ENCODE assay signal across 19 cellular contexts in the genomic region with DNA sequence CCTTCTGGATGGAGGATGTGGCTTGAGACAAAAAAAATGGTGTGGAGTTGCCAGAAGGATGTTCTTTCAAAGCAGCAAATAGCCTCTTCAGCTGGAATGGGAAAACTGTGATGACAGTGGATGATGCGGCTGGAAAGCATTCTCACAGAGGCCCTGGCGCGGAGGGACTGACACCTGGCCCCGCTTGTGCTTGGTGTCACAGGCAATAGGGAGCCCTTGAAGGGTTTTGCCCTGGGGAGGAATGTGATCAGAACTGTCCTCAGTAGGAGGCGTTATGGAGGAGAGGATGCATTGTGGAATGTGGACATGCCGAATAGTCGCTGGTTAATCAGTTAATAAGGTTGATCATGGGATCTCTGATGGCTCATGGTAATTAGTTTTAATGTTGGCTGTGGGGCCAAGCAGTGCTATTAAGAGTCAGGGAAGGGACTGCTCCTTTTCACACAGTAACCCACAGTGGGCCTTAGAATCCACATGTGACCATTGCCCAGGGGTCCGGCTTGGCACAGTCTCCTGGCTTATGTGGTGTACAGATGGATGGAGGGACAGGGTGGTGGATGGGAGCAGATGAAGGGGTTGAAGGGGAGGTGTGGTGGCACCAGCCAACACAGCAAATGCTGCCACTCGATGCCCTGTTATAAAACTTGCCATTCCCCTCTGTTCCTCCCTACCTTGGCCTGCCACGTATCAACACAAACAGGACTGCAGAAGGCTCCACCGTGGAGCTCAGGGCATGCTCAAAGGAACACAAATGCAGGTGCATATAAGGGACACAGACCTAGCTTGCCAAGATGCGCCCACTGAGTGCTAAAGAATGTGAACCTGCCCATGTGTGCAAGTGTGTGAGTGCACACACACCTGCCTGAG.
DNase-seq lines count a peak whose midpoint lies in the region; ATAC-seq, FAIRE-seq and TF ChIP-seq lines count a peak whose summit lies in the region.
"Had no signal": no experiment of that assay in that cellular context is flagged by ENCODE, and none has a peak within 500 bp of the region (broad histone marks: within the 10 kb centered on the region; RNA-seq: fewer than 3 reads in every experiment).

No MANE protein-coding gene starts in this region.

- H3K4me1 ChIP-seq in RWPE2 (ENCODE audit: insufficient read depth, poor library complexity, severe bottlenecking) (no peaks in the 10 kb centered on the region), kidney (ENCODE audit: control insufficient read depth in 1 of 2, insufficient read depth in 1 of 2, low read depth in 1 of 2, low read length in 2 of 2) (no peaks in the 10 kb centered on the region), spleen (no peaks in the 10 kb centered on the region), hepatocyte (ENCODE audit: insufficient read depth) (no peaks in the 10 kb centered on the region)
- H3K4me1 ChIP-seq: HAP-1 had no signal

- peak; percentile 34 for DNase-seq in activated effector memory CD4-positive, alpha-beta T cell treated with anti-CD3 and anti-CD28 coated beads, Interleukin-2, amount 50 U/mL, for 16 hours
- DNase-seq in activated effector memory CD4-positive, alpha-beta T cell treated with Interleukin-2 at 50 U/mL for 16 hours: no peak
- DNase-seq in RWPE2 (ENCODE audit: low spot score) (peak; percentile 19), kidney (peak; percentile 34), spleen (peak; percentile 22), hepatocyte (ENCODE audit: low spot score) (no peak), germinal center (ENCODE audit: low spot score) (no peak)
- DNase-seq: C1 segment of cervical spinal cord, COR-L47, DMS153, EL, MG63, NCI-H1105, NCI-H1694 treated with DMSO at 0.1 percent for 48 hours, NCI-H774, PC-9 had no signal

- H4K20me1 ChIP-seq in hepatocyte (ENCODE audit: insufficient read depth, poor library complexity, severe bottlenecking): no peaks in the 10 kb centered on the region

- TF ChIP-seq POLR2A in spleen (IDR thresholded peaks at IDR 0.05): no peak

- H3K4me2 ChIP-seq in hepatocyte: no peak overlapping the region
- H3K4me2 ChIP-seq: PC-9 had no signal

- H3K27me3 ChIP-seq in RWPE2 (ENCODE audit: insufficient read depth, poor library complexity, severe bottlenecking) (peaks cover 4% of the 10 kb centered on the region), spleen (replicated peaks in 1 of 7) (peaks cover 0 to 53% (median 0%) of the 10 kb centered on the region in 7 donors), hepatocyte (peaks cover 3% of the 10 kb centered on the region)

- H3K9me2 ChIP-seq in hepatocyte (replicated peaks; ENCODE audit: insufficient read depth): no peaks in the 10 kb centered on the region

- H3K36me3 ChIP-seq in RWPE2 (ENCODE audit: low read depth): no peaks in the 10 kb centered on the region
- H3K36me3 ChIP-seq in kidney (ENCODE audit: control insufficient read depth in 1 of 2, insufficient read depth in 2 of 2, low read length in 2 of 2): no peaks in the 10 kb centered on the region
- H3K36me3 ChIP-seq in spleen: no peaks in the 10 kb centered on the region
- H3K36me3 ChIP-seq in hepatocyte (replicated peaks; ENCODE audit: insufficient read depth, low read depth): no peaks in the 10 kb centered on the region
- H3K36me3 ChIP-seq: HAP-1, MG63 had no signal

- H3K27ac ChIP-seq in RWPE2 (ENCODE audit: poor library complexity, severe bottlenecking) (no peak overlapping the region), kidney (ENCODE audit: low read depth in 2 of 2, low read length in 2 of 2) (no peak overlapping the region), spleen (no peak overlapping the region), hepatocyte (no peak overlapping the region)
- H3K27ac ChIP-seq: PC-9 had no signal

- TF ChIP-seq CTCF in RWPE2 (IDR thresholded peaks at IDR 0.05; ENCODE audit: poor library complexity, severe bottlenecking) (no peak), kidney (IDR thresholded peaks at IDR 0.05; ENCODE audit: borderline replicate concordance, extremely low read depth, insufficient read depth) (no peak), spleen (IDR thresholded peaks at IDR 0.05 in 8 of 11, conservative IDR thresholded peaks at IDR 0.05 in 3 of 11) (no peak), hepatocyte (IDR thresholded peaks at IDR 0.05; ENCODE audit: poor library complexity) (no peak)

- H3K4me3 ChIP-seq in RWPE2 (ENCODE audit: severe bottlenecking) (no peak overlapping the region), kidney (ENCODE audit: low read length in 2 of 2) (no peak overlapping the region), spleen (no peak overlapping the region), hepatocyte (no peak overlapping the region)
- H3K4me3 ChIP-seq: HAP-1, MG63, PC-9 had no signal

- FAIRE-seq in kidney (lab: Jason Lieb, UNC): no peak
- FAIRE-seq: A204.1 had no signal

- 89 to 92% (median 90%) methylated on average over 12 of the region's 12 CpGs for WGBS in spleen, 5 donors
- 92% methylated on average over 12 of the region's 12 CpGs for WGBS in hepatocyte (ENCODE audit: low lambda C conversion rate, missing lambda C conversion rate)

- H3K9me3 ChIP-seq in RWPE2 (ENCODE audit: severe bottlenecking) (no peaks in the 10 kb centered on the region), kidney (ENCODE audit: control insufficient read depth in 1 of 2, low read length in 2 of 2) (no peaks in the 10 kb centered on the region), spleen (no peaks in the 10 kb centered on the region), hepatocyte (ENCODE audit: low read depth) (no peaks in the 10 kb centered on the region)
- H3K9me3 ChIP-seq: HAP-1, MG63 had no signal

- no peaks in the 10 kb centered on the region for H3K79me2 ChIP-seq in hepatocyte

- ATAC-seq in RWPE2 (ENCODE audit: low read depth) (no peak), GM21737 (IDR thresholded peaks at IDR 0.05; ENCODE audit: unreplicated experiment) (no peak)

- H2AFZ ChIP-seq in hepatocyte: no peak overlapping the region
- H2AFZ ChIP-seq: PC-9 had no signal

- H3K9ac ChIP-seq in kidney (ENCODE audit: low read length in 2 of 2): no peak overlapping the region

- intact Hi-C loops in kidney (cut with DNase I) (no loop called here), spleen (cut with DNase I; ENCODE audit: low total_unique reads) (no loop called here)

Comparison
In these comparisons a context has a peak if more than half of its experiments do, and no peak if none do; other contexts are left out.
1. DNase-seq: peak in activated effector memory CD4-positive, alpha-beta T cell treated with anti-CD3 and anti-CD28 coated beads, Interleukin-2, amount 50 U/mL, for 16 hours (single experiment), RWPE2 (single experiment), kidney (single experiment) and spleen (single experiment); none in activated effector memory CD4-positive, alpha-beta T cell treated with Interleukin-2 at 50 U/mL for 16 hours (single experiment), hepatocyte (single experiment) and germinal center (single experiment).